ENCODE assay signal across 1 cellular context in the genomic region with DNA sequence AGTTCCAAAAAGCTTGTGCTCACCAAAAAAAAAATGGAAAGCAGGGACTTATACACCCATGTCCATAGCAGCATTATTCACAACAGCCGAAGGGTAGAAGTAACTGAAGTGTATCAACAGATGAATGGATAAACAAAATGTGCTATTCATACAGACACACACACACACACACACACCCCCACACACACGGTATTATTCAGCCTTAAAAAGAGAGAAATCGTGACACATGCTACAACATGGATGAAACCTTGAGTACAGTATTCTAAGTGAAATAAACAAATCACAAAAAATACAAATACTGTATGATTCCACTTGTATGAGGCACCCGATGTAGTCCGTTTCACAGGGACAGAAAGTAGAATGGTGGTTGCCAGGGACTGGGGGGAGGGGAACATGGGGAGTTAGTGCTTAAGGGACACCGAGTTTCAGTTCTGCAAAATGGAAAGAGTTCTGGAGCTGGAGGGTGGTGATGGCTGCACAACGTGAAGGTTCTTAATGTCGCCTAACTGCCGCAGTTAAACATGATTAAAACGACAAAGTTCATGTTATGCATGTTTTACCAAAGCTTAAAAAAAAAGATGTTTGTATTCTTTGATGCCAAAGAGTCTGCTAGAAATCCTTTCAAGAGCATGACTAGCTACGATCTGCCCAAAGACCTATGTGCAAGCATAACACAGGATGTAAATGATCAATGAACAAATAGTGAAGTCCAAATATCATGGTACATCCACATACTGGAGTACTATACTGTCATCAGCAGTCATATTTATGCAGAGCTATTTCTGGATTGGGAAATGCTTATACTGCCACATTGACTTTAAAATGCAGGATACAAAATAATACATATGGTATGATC.
TF ChIP-seq lines count a peak whose summit lies in the region.

No MANE protein-coding gene starts in this region.

TF ChIP-seq in HepG2, 621 proteins besides CTCF, POLR2A, EP300 and RAD21 (continued from another document and continues in another):
- TF ChIP-seq, protein P1, sequence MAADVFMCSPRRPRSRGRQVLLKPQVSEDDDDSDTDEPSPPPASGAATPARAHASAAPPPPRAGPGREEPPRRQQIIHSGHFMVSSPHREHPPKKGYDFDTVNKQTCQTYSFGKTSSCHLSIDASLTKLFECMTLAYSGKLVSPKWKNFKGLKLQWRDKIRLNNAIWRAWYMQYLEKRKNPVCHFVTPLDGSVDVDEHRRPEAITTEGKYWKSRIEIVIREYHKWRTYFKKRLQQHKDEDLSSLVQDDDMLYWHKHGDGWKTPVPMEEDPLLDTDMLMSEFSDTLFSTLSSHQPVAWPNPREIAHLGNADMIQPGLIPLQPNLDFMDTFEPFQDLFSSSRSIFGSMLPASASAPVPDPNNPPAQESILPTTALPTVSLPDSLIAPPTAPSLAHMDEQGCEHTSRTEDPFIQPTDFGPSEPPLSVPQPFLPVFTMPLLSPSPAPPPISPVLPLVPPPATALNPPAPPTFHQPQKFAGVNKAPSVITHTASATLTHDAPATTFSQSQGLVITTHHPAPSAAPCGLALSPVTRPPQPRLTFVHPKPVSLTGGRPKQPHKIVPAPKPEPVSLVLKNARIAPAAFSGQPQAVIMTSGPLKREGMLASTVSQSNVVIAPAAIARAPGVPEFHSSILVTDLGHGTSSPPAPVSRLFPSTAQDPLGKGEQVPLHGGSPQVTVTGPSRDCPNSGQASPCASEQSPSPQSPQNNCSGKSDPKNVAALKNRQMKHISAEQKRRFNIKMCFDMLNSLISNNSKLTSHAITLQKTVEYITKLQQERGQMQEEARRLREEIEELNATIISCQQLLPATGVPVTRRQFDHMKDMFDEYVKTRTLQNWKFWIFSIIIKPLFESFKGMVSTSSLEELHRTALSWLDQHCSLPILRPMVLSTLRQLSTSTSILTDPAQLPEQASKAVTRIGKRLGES (CRISPR knock-in tag; IDR thresholded peaks at IDR 0.05; ENCODE audit: borderline replicate concordance), result no peak
- TF ChIP-seq TBP (CRISPR knock-in tag; IDR thresholded peaks at IDR 0.05) (no peak), ZNF891 (CRISPR knock-in tag; IDR thresholded peaks at IDR 0.05) (no peak), FOXM1 (CRISPR knock-in tag; IDR thresholded peaks at IDR 0.05) (no peak), ZNF775 (CRISPR knock-in tag; IDR thresholded peaks at IDR 0.05; ENCODE audit: borderline replicate concordance) (no peak), ZNF138 (CRISPR knock-in tag; IDR thresholded peaks at IDR 0.05; ENCODE audit: low read depth) (no peak), ZNF343 (CRISPR knock-in tag; IDR thresholded peaks at IDR 0.05) (no peak), SYNCRIP (IDR thresholded peaks at IDR 0.05; ENCODE audit: insufficient read depth, low read depth, low read length) (no peak), MAFK (conservative IDR thresholded peaks at IDR 0.05 in 1 of 2, IDR thresholded peaks at IDR 0.05 in 1 of 2; ENCODE audit: low read length in 2 of 2) (no peak), ZNF629 (CRISPR knock-in tag; conservative IDR thresholded peaks at IDR 0.05) (no peak), MAFF (IDR thresholded peaks at IDR 0.05; ENCODE audit: low read depth, low read length) (no peak), SALL2 (CRISPR knock-in tag; IDR thresholded peaks at IDR 0.05) (no peak), PHB2 (IDR thresholded peaks at IDR 0.05; ENCODE audit: partially characterized antibody) (no peak), AKAP8 (CRISPR knock-in tag; IDR thresholded peaks at IDR 0.05) (no peak), PAF1 (CRISPR knock-in tag; IDR thresholded peaks at IDR 0.05) (no peak), MZF1 (CRISPR knock-in tag; IDR thresholded peaks at IDR 0.05; ENCODE audit: borderline replicate concordance) (no peak), ZNF737 (CRISPR knock-in tag; IDR thresholded peaks at IDR 0.05; ENCODE audit: borderline replicate concordance) (no peak), ZNF496 (CRISPR knock-in tag; IDR thresholded peaks at IDR 0.05; ENCODE audit: insufficient replicate concordance) (no peak), KDM5A (IDR thresholded peaks at IDR 0.05; ENCODE audit: borderline replicate concordance, low read length) (peak; percentile 5; the same call in 1 of the 2 replicates), FOXK2 (IDR thresholded peaks at IDR 0.05) (no peak), ZNF839 (CRISPR knock-in tag; IDR thresholded peaks at IDR 0.05; ENCODE audit: borderline replicate concordance) (no peak), ZNF296 (CRISPR knock-in tag; conservative IDR thresholded peaks at IDR 0.05) (no peak), ZNF878 (CRISPR knock-in tag; IDR thresholded peaks at IDR 0.05) (no peak), ZNF430 (CRISPR knock-in tag; IDR thresholded peaks at IDR 0.05) (no peak)
- TF ChIP-seq, protein P2, sequence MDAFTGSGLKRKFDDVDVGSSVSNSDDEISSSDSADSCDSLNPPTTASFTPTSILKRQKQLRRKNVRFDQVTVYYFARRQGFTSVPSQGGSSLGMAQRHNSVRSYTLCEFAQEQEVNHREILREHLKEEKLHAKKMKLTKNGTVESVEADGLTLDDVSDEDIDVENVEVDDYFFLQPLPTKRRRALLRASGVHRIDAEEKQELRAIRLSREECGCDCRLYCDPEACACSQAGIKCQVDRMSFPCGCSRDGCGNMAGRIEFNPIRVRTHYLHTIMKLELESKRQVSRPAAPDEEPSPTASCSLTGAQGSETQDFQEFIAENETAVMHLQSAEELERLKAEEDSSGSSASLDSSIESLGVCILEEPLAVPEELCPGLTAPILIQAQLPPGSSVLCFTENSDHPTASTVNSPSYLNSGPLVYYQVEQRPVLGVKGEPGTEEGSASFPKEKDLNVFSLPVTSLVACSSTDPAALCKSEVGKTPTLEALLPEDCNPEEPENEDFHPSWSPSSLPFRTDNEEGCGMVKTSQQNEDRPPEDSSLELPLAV (CRISPR knock-in tag; conservative IDR thresholded peaks at IDR 0.05; ENCODE audit: low read depth), result no peak
- TF ChIP-seq, protein P3, sequence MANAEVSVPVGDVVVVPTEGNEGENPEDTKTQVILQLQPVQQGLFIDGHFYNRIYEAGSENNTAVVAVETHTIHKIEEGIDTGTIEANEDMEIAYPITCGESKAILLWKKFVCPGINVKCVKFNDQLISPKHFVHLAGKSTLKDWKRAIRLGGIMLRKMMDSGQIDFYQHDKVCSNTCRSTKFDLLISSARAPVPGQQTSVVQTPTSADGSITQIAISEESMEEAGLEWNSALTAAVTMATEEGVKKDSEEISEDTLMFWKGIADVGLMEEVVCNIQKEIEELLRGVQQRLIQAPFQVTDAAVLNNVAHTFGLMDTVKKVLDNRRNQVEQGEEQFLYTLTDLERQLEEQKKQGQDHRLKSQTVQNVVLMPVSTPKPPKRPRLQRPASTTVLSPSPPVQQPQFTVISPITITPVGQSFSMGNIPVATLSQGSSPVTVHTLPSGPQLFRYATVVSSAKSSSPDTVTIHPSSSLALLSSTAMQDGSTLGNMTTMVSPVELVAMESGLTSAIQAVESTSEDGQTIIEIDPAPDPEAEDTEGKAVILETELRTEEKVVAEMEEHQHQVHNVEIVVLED (CRISPR knock-in tag; IDR thresholded peaks at IDR 0.05; ENCODE audit: borderline replicate concordance), result no peak
- TF ChIP-seq, protein P4, sequence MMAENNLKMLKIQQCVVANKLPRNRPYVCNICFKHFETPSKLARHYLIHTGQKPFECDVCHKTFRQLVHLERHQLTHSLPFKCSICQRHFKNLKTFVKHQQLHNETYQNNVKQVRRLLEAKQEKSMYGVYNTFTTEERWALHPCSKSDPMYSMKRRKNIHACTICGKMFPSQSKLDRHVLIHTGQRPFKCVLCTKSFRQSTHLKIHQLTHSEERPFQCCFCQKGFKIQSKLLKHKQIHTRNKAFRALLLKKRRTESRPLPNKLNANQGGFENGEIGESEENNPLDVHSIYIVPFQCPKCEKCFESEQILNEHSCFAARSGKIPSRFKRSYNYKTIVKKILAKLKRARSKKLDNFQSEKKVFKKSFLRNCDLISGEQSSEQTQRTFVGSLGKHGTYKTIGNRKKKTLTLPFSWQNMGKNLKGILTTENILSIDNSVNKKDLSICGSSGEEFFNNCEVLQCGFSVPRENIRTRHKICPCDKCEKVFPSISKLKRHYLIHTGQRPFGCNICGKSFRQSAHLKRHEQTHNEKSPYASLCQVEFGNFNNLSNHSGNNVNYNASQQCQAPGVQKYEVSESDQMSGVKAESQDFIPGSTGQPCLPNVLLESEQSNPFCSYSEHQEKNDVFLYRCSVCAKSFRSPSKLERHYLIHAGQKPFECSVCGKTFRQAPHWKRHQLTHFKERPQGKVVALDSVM (CRISPR knock-in tag; IDR thresholded peaks at IDR 0.05), result no peak
- TF ChIP-seq, protein P5, sequence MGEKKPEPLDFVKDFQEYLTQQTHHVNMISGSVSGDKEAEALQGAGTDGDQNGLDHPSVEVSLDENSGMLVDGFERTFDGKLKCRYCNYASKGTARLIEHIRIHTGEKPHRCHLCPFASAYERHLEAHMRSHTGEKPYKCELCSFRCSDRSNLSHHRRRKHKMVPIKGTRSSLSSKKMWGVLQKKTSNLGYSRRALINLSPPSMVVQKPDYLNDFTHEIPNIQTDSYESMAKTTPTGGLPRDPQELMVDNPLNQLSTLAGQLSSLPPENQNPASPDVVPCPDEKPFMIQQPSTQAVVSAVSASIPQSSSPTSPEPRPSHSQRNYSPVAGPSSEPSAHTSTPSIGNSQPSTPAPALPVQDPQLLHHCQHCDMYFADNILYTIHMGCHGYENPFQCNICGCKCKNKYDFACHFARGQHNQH (CRISPR knock-in tag; IDR thresholded peaks at IDR 0.05), result no peak; the same call in 1 of the 2 replicates
- TF ChIP-seq, protein P6, sequence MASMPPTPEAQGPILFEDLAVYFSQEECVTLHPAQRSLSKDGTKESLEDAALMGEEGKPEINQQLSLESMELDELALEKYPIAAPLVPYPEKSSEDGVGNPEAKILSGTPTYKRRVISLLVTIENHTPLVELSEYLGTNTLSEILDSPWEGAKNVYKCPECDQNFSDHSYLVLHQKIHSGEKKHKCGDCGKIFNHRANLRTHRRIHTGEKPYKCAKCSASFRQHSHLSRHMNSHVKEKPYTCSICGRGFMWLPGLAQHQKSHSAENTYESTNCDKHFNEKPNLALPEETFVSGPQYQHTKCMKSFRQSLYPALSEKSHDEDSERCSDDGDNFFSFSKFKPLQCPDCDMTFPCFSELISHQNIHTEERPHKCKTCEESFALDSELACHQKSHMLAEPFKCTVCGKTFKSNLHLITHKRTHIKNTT (CRISPR knock-in tag; IDR thresholded peaks at IDR 0.05), result no peak
- TF ChIP-seq, protein P7, sequence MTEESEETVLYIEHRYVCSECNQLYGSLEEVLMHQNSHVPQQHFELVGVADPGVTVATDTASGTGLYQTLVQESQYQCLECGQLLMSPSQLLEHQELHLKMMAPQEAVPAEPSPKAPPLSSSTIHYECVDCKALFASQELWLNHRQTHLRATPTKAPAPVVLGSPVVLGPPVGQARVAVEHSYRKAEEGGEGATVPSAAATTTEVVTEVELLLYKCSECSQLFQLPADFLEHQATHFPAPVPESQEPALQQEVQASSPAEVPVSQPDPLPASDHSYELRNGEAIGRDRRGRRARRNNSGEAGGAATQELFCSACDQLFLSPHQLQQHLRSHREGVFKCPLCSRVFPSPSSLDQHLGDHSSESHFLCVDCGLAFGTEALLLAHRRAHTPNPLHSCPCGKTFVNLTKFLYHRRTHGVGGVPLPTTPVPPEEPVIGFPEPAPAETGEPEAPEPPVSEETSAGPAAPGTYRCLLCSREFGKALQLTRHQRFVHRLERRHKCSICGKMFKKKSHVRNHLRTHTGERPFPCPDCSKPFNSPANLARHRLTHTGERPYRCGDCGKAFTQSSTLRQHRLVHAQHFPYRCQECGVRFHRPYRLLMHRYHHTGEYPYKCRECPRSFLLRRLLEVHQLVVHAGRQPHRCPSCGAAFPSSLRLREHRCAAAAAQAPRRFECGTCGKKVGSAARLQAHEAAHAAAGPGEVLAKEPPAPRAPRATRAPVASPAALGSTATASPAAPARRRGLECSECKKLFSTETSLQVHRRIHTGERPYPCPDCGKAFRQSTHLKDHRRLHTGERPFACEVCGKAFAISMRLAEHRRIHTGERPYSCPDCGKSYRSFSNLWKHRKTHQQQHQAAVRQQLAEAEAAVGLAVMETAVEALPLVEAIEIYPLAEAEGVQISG (CRISPR knock-in tag; IDR thresholded peaks at IDR 0.05), result no peak
- TF ChIP-seq, protein P8, sequence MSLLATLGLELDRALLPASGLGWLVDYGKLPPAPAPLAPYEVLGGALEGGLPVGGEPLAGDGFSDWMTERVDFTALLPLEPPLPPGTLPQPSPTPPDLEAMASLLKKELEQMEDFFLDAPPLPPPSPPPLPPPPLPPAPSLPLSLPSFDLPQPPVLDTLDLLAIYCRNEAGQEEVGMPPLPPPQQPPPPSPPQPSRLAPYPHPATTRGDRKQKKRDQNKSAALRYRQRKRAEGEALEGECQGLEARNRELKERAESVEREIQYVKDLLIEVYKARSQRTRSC (CRISPR knock-in tag; IDR thresholded peaks at IDR 0.05; ENCODE audit: low read depth), result no peak
- TF ChIP-seq, protein P9, sequence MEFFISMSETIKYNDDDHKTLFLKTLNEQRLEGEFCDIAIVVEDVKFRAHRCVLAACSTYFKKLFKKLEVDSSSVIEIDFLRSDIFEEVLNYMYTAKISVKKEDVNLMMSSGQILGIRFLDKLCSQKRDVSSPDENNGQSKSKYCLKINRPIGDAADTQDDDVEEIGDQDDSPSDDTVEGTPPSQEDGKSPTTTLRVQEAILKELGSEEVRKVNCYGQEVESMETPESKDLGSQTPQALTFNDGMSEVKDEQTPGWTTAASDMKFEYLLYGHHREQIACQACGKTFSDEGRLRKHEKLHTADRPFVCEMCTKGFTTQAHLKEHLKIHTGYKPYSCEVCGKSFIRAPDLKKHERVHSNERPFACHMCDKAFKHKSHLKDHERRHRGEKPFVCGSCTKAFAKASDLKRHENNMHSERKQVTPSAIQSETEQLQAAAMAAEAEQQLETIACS (CRISPR knock-in tag; IDR thresholded peaks at IDR 0.05), result no peak
- TF ChIP-seq, protein P10, sequence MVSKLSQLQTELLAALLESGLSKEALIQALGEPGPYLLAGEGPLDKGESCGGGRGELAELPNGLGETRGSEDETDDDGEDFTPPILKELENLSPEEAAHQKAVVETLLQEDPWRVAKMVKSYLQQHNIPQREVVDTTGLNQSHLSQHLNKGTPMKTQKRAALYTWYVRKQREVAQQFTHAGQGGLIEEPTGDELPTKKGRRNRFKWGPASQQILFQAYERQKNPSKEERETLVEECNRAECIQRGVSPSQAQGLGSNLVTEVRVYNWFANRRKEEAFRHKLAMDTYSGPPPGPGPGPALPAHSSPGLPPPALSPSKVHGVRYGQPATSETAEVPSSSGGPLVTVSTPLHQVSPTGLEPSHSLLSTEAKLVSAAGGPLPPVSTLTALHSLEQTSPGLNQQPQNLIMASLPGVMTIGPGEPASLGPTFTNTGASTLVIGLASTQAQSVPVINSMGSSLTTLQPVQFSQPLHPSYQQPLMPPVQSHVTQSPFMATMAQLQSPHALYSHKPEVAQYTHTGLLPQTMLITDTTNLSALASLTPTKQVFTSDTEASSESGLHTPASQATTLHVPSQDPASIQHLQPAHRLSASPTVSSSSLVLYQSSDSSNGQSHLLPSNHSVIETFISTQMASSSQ (IDR thresholded peaks at IDR 0.05; ENCODE audit: low read depth), result no peak
- TF ChIP-seq, protein P10 (CRISPR knock-in tag; IDR thresholded peaks at IDR 0.05; ENCODE audit: borderline replicate concordance), result no peak
